Comparison of ENCODE assay signal across 8 cellular contexts in genomic region chr4:55395218-55395528, GRCh38. TPM values are rescaled to one million over a fixed set of nuclear protein-coding genes. Genes with fewer than 3 reads are reported as not detected.
DNase-seq lines count a peak whose midpoint lies in the region; ATAC-seq and TF ChIP-seq lines count a peak whose summit lies in the region.

No MANE protein-coding gene starts in this region.

- H3K4me1 Mint-ChIP-seq in T-helper 1 cell treated with Interleukin-12 subunit alpha and Interleukin-12 subunit beta and Interleukin-4 antibody, amounts not matched to agents 30 μg/mL and 1 μg/mL, for 36 hours (ENCODE audit: low read depth): peaks cover 35% of the 10 kb centered on the region

- H3K36me3 ChIP-seq in Panc1 (ENCODE audit: control insufficient read depth, insufficient read depth, low read length) (peaks cover 2% of the 10 kb centered on the region), skeletal muscle tissue (ENCODE audit: control insufficient read depth in 3 of 3, insufficient read depth in 3 of 3, low read length in 3 of 3) (no peaks in the 10 kb centered on the region)

- H3K27ac ChIP-seq in Panc1 (ENCODE audit: low read length) (peak overlapping the region; percentile 83), skeletal muscle tissue (ENCODE audit: low read depth, low read length) (peak overlapping the region; percentile 92)

- no peaks in the 10 kb centered on the region for H3K9me3 Mint-ChIP-seq in T-helper 1 cell treated with Interleukin-12 subunit alpha and Interleukin-12 subunit beta and Interleukin-4 antibody, amounts not matched to agents 30 μg/mL and 1 μg/mL, for 36 hours

- no peaks in the 10 kb centered on the region for H3K27me3 Mint-ChIP-seq in T-helper 1 cell treated with Interleukin-12 subunit alpha and Interleukin-12 subunit beta and Interleukin-4 antibody, amounts not matched to agents 30 μg/mL and 1 μg/mL, for 36 hours (ENCODE audit: low read depth)

- in situ Hi-C loops in Panc1 (cut with HindIII; ENCODE audit: low pct_unique_long_range_greater_than_20kb, low sequenced_read_pairs): no loop called here

- peak overlapping the region; percentile 79 to 88 (median 87) for H3K9ac ChIP-seq in skeletal muscle tissue (ENCODE audit: low read depth in 1 of 3, low read length in 3 of 3)

- H3K9me3 ChIP-seq in Panc1 (ENCODE audit: control insufficient read depth, insufficient read depth, low read depth, low read length) (no peaks in the 10 kb centered on the region), skeletal muscle tissue (ENCODE audit: control insufficient read depth in 3 of 3, low read length in 3 of 3) (no peaks in the 10 kb centered on the region)

- H3K4me3 Mint-ChIP-seq in T-helper 1 cell treated with Interleukin-12 subunit alpha and Interleukin-12 subunit beta and Interleukin-4 antibody, amounts not matched to agents 30 μg/mL and 1 μg/mL, for 36 hours: peak overlapping the region; percentile 95

- no peak for ATAC-seq in Panc1
- ATAC-seq in HG03460 (IDR thresholded peaks at IDR 0.05; ENCODE audit: unreplicated experiment): no peak

- peak overlapping the region; percentile 79 to 93 for H3K4me3 ChIP-seq in Panc1 (ENCODE audit: low read depth in 2 of 2, low read length in 2 of 2)
- H3K4me3 ChIP-seq in fibroblast of mammary gland (ENCODE audit: control insufficient read depth, low read depth, low read length): peak overlapping the region; percentile 77
- H3K4me3 ChIP-seq in skeletal muscle tissue (ENCODE audit: low read length in 3 of 3): peak overlapping the region; percentile 89 to 91 (median 89)

- TF ChIP-seq CTCF in Panc1 (IDR thresholded peaks at IDR 0.05) (no peak), fibroblast of mammary gland (conservative IDR thresholded peaks at IDR 0.05; ENCODE audit: control insufficient read depth, insufficient read depth, low read depth, low read length) (no peak)

- BruUV-seq in Panc1 (replicated peaks; lab: Mats Ljungman, UMichigan): TSS peak; percentile 88

- CTCF ChIA-PET in Panc1 (lab: Charles Lee): no interaction called here

- H3K27ac Mint-ChIP-seq in T-helper 1 cell treated with Interleukin-12 subunit alpha and Interleukin-12 subunit beta and Interleukin-4 antibody, amounts not matched to agents 30 μg/mL and 1 μg/mL, for 36 hours: peak overlapping the region; percentile 97

- POLR2A ChIA-PET in Panc1 (lab: Charles Lee): no interaction called here

- intact Hi-C loops in Panc1 (cut with micrococcal nuclease; ENCODE audit: unreplicated experiment): loop anchor here (5.0 kb wide), 1 partner anchor 48 kb away; the partner anchor contains the start of gene SRD5A3

- no peak for DNase-seq in T-helper 1 cell
- DNase-seq in Panc1 (ENCODE audit: low read depth, low spot score): no peak
- DNase-seq in fibroblast of mammary gland (ENCODE audit: low read depth): no peak
- DNase-seq in NCI-H2081 treated with DMSO at 0.1 percent for 48 hours (lab: John Stamatoyannopoulos, UW): no peak
- no peak for DNase-seq in activated CD4-positive, alpha-beta T cell treated with anti-CD3 and anti-CD28 coated beads, Interleukin-2, amount 50 U/mL, for 4 hours

- H3K36me3 Mint-ChIP-seq in T-helper 1 cell treated with Interleukin-12 subunit alpha and Interleukin-12 subunit beta and Interleukin-4 antibody, amounts not matched to agents 30 μg/mL and 1 μg/mL, for 36 hours (ENCODE audit: low read depth): peaks cover 14% of the 10 kb centered on the region

- H3K4me1 ChIP-seq in Panc1 (ENCODE audit: control insufficient read depth, insufficient read depth, low read length) (peaks cover 9% of the 10 kb centered on the region), skeletal muscle tissue (ENCODE audit: control insufficient read depth in 3 of 3, insufficient read depth in 3 of 3, low read length in 3 of 3) (peaks cover 23 to 33% (median 31%) of the 10 kb centered on the region in 3 donors)

- H3K27me3 ChIP-seq in Panc1 (ENCODE audit: control insufficient read depth, insufficient read depth, low read length): no peaks in the 10 kb centered on the region
- H3K27me3 ChIP-seq in skeletal muscle tissue (ENCODE audit: control insufficient read depth in 3 of 3, insufficient read depth in 3 of 3, low read length in 3 of 3): no peaks in the 10 kb centered on the region

RNA-seq across cellular contexts. Expression of gene TMEM165, which starts 0.6 kb away (rescaled TPM):
- total RNA-seq in Panc1 (2021; ENCODE audit: unreplicated experiment) (54.6 TPM), skeletal muscle tissue (88.7 TPM)
- polyA plus RNA-seq in Panc1 (2012; ENCODE audit: insufficient read length): 55.3 TPM

RNA-seq across cellular contexts. Expression of gene SRD5A3, which starts 49.1 kb away (rescaled TPM):
- 17.0 TPM for total RNA-seq in Panc1 (2021; ENCODE audit: unreplicated experiment)
- polyA plus RNA-seq in Panc1 (2012; ENCODE audit: insufficient read length): 13.3 TPM
- 4.2 TPM for total RNA-seq in skeletal muscle tissue
